8 cellular contexts compared by ENCODE assay signal in the genomic region with DNA sequence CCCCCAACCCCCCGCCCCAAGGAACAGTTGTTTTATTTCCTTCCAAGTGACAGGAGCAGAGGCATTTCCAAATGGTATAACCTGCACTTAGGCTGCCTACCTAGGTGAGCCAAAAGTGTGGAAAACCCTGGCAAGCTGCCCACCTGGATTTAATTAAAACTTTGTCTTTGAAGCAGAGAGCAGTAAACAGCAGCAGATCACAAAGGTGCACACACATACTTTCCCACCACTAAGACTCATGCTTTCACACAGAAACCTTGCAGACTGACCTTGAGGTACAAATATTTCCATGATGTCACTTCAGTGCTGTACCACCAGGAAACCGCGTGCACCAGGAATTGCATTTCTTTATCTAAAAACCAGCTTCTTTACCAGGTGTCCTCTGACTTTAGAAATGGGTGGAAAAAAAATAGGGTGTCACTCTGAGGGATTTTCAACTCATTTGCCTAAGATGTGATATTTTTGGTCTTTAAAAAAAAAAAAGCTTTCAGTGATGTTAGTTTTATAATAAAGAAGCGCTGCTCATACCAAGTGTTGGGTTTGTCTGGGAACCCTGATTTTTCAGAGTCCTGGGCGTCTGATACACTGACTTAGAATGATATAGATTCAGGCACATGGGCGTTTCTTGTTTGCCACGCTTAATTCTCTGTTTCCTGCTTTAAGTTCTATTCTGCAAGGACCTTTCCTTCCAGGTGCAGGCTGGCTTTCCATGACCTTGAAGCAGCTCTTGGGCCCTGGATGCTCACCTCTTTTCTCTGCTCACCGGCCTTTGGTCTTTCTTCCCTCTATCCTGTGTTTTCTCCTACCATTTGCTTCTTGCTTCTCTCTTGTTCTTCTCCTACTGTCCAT.
DNase-seq lines count a peak whose midpoint lies in the region; ATAC-seq and TF ChIP-seq lines count a peak whose summit lies in the region.

No MANE protein-coding gene starts in this region.

- POLR2A ChIA-PET in CD4-positive, alpha-beta T cell (lab: Charles Lee) = no interaction called here

- H3K4me3 ChIP-seq in GM23248 (no peak overlapping the region), SU-DHL-6 (ENCODE audit: insufficient read depth, low read length, poor library complexity, severe bottlenecking) (no peak overlapping the region), spleen (no peak overlapping the region)

- H3K9me3 Mint-ChIP-seq in natural killer cell treated with Interleukin-12 subunit alpha and Interleukin-12 subunit beta and Interleukin-15 and Interleukin-18, amount 100 ng/mL, for 72 hours = no peaks in the 10 kb centered on the region
- no peaks in the 10 kb centered on the region for H3K9me3 Mint-ChIP-seq in CD4-positive, alpha-beta T cell

- no peak overlapping the region for H3K27ac ChIP-seq in GM23248
- no peak overlapping the region for H3K27ac ChIP-seq in SU-DHL-6 (ENCODE audit: low read depth, low read length)
- no peak overlapping the region for H3K27ac ChIP-seq in CD4-positive, alpha-beta T cell (ENCODE audit: low read depth, low read length)
- H3K27ac ChIP-seq in spleen = peak overlapping the region in 3 of 8 donors; percentile 26 to 55 (median 43)

- H3K36me3 ChIP-seq in GM23248 (ENCODE audit: low read depth) (no peaks in the 10 kb centered on the region), SU-DHL-6 (ENCODE audit: low read length) (no peaks in the 10 kb centered on the region), spleen (no peaks in the 10 kb centered on the region)

- intact Hi-C loops in CD4-positive, alpha-beta T cell (cut with DNase I, micrococcal nuclease) = no loop called here
- intact Hi-C loops in spleen (cut with DNase I; ENCODE audit: low total_unique reads) = no loop called here

- no peak for DNase-seq in activated CD4-positive, CD25-positive, alpha-beta regulatory T cell (lab: John Stamatoyannopoulos, UW)
- peak; percentile 11 for DNase-seq in GM23248
- no peak for DNase-seq in natural killer cell treated with Interleukin-12 subunit alpha and Interleukin-12 subunit beta and Interleukin-15 and Interleukin-18, amount 100 ng/mL, for 72 hours (ENCODE audit: low spot score)
- no peak for DNase-seq in CD4-positive, alpha-beta T cell
- no peak for DNase-seq in SKM-1 (lab: John Stamatoyannopoulos, UW; ENCODE audit: unreplicated experiment)
- no peak for DNase-seq in spleen

- WGBS in GM23248 (ENCODE audit: low coverage in 1 of 2, low lambda C conversion rate in 2 of 2, missing lambda C conversion rate in 2 of 2), 2 experiments = 38 to 46% methylated on average over 8 of the region's 8 CpGs
- 55 to 68% (median 58%) methylated on average over 8 of the region's 8 CpGs for WGBS in spleen, 5 donors

- H4K20me1 ChIP-seq in GM23248 (ENCODE audit: insufficient read depth) (no peaks in the 10 kb centered on the region), SU-DHL-6 (ENCODE audit: low read depth, low read length) (no peaks in the 10 kb centered on the region)

- no peaks in the 10 kb centered on the region for H3K9me2 ChIP-seq in GM23248 (ENCODE audit: insufficient read depth)
- no peaks in the 10 kb centered on the region for H3K9me2 ChIP-seq in SU-DHL-6 (replicated peaks; ENCODE audit: insufficient read depth, low read length)

- CTCF ChIA-PET in CD4-positive, alpha-beta T cell (lab: Charles Lee) = no interaction called here

- H3F3A ChIP-seq in GM23248 (ENCODE audit: insufficient read depth) = no peaks in the 10 kb centered on the region
- H3F3A ChIP-seq in SU-DHL-6 (ENCODE audit: insufficient read depth) = no peaks in the 10 kb centered on the region

- no peaks in the 10 kb centered on the region for H3K4me1 ChIP-seq in GM23248 (ENCODE audit: insufficient read depth)
- peaks cover 0 to 29% (median 9%) of the 10 kb centered on the region in 6 donors for H3K4me1 ChIP-seq in spleen

- in situ Hi-C loops in GM23248 (cut with MboI) = no loop called here

- peaks cover 0 to 23% of the 10 kb centered on the region in 2 donors for H3K27me3 Mint-ChIP-seq in natural killer cell treated with Interleukin-12 subunit alpha and Interleukin-12 subunit beta and Interleukin-15 and Interleukin-18, amount 100 ng/mL, for 72 hours
- peaks cover 17% of the 10 kb centered on the region for H3K27me3 Mint-ChIP-seq in CD4-positive, alpha-beta T cell

- H3K36me3 Mint-ChIP-seq in natural killer cell treated with Interleukin-12 subunit alpha and Interleukin-12 subunit beta and Interleukin-15 and Interleukin-18, amount 100 ng/mL, for 72 hours = no peaks in the 10 kb centered on the region
- no peaks in the 10 kb centered on the region for H3K36me3 Mint-ChIP-seq in CD4-positive, alpha-beta T cell (ENCODE audit: low read depth)

- peak overlapping the region; percentile 41 to 56 for H3K27ac Mint-ChIP-seq in natural killer cell treated with Interleukin-12 subunit alpha and Interleukin-12 subunit beta and Interleukin-15 and Interleukin-18, amount 100 ng/mL, for 72 hours
- no peak overlapping the region for H3K27ac Mint-ChIP-seq in CD4-positive, alpha-beta T cell

- H3K9ac ChIP-seq in GM23248 (no peak overlapping the region), SU-DHL-6 (ENCODE audit: low read length) (no peak overlapping the region)

- TF ChIP-seq POLR2A in spleen (IDR thresholded peaks at IDR 0.05) = no peak

- H3K4me1 Mint-ChIP-seq in natural killer cell treated with Interleukin-12 subunit alpha and Interleukin-12 subunit beta and Interleukin-15 and Interleukin-18, amount 100 ng/mL, for 72 hours (ENCODE audit: low read depth in 2 of 2) = peaks cover 31 to 38% of the 10 kb centered on the region in 2 donors
- H3K4me1 Mint-ChIP-seq in CD4-positive, alpha-beta T cell (ENCODE audit: low read depth) = peaks cover 16% of the 10 kb centered on the region

- H3K9me3 ChIP-seq in GM23248 (ENCODE audit: low read depth) (no peaks in the 10 kb centered on the region), SU-DHL-6 (ENCODE audit: insufficient read depth, low read length) (no peaks in the 10 kb centered on the region), spleen (no peaks in the 10 kb centered on the region)
- H3K9me3 ChIP-seq in CD4-positive, alpha-beta T cell (ENCODE audit: control insufficient read depth, low read length) = no peaks in the 10 kb centered on the region

- H3K4me2 ChIP-seq in GM23248 (ENCODE audit: unreplicated experiment) (no peak overlapping the region), SU-DHL-6 (ENCODE audit: low read depth, low read length, poor library complexity, severe bottlenecking) (peak overlapping the region; percentile 22)

- H2AFZ ChIP-seq in GM23248 (no peak overlapping the region), SU-DHL-6 (ENCODE audit: low read depth, low read length, severe bottlenecking) (no peak overlapping the region)

- H3K27me3 ChIP-seq in GM23248 (replicated peaks; ENCODE audit: insufficient read depth) (peaks cover 35% of the 10 kb centered on the region), SU-DHL-6 (ENCODE audit: low read length) (no peaks in the 10 kb centered on the region), spleen (replicated peaks in 1 of 7) (peaks cover 0 to 9% (median 0%) of the 10 kb centered on the region in 7 donors)
- H3K27me3 ChIP-seq in CD4-positive, alpha-beta T cell (ENCODE audit: control insufficient read depth, insufficient read depth, low read length) = no peaks in the 10 kb centered on the region

- peak overlapping the region; percentile 74 for H3K4me3 Mint-ChIP-seq in natural killer cell treated with Interleukin-12 subunit alpha and Interleukin-12 subunit beta and Interleukin-15 and Interleukin-18, amount 100 ng/mL, for 72 hours
- H3K4me3 Mint-ChIP-seq in CD4-positive, alpha-beta T cell = no peak overlapping the region

- H3K79me2 ChIP-seq in GM23248 (ENCODE audit: insufficient read depth) (no peaks in the 10 kb centered on the region), SU-DHL-6 (ENCODE audit: insufficient read depth, low read length) (no peaks in the 10 kb centered on the region)

- TF ChIP-seq CTCF in SU-DHL-6 (IDR thresholded peaks at IDR 0.05; ENCODE audit: insufficient read depth, low read length, poor library complexity, severe bottlenecking) = no peak
- TF ChIP-seq CTCF in CD4-positive, alpha-beta T cell (IDR thresholded peaks at IDR 0.05) = no peak
- TF ChIP-seq CTCF in spleen (IDR thresholded peaks at IDR 0.05 in 8 of 11, conservative IDR thresholded peaks at IDR 0.05 in 3 of 11) = no peak

- peak; percentile 71 to 86 for ATAC-seq in activated CD4-positive, CD25-positive, alpha-beta regulatory T cell treated with anti-CD3 and anti-CD28 coated beads, Interleukin-2, amount 50 U/mL, for 24 hours
- peak in 1 of 2 donors; percentile 54 for ATAC-seq in natural killer cell treated with Interleukin-12 subunit alpha and Interleukin-12 subunit beta and Interleukin-15 and Interleukin-18, amount 100 ng/mL, for 72 hours
- no peak for ATAC-seq in CD4-positive, alpha-beta T cell (ENCODE audit: poor library complexity)
